Comparison of ENCODE assay signal across 1 cellular context in the genomic region with DNA sequence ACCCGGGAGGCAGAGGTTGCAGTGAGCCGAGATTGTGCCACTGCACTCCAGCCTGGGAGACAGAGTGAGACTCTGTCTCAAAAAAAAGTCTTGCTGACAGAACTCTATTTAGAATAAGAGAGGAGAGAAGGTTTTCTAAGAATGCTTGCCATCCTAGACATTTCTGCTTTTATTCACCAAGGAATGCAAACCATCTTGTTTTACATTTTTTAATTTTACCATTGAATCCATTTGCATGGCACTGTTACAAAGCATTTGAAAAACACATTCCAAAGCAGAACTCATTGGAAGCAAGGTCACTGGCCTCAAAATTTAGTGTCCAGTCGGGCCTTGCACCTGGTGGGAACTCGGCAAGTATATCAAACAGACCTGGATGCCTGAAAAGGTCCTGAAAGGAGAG.
TF ChIP-seq lines count a peak whose summit lies in the region.

No MANE protein-coding gene starts in this region.

TF ChIP-seq in GM23338, 12 proteins besides CTCF, POLR2A, EP300 and RAD21 (continued from another document):
- TF ChIP-seq, protein P1, sequence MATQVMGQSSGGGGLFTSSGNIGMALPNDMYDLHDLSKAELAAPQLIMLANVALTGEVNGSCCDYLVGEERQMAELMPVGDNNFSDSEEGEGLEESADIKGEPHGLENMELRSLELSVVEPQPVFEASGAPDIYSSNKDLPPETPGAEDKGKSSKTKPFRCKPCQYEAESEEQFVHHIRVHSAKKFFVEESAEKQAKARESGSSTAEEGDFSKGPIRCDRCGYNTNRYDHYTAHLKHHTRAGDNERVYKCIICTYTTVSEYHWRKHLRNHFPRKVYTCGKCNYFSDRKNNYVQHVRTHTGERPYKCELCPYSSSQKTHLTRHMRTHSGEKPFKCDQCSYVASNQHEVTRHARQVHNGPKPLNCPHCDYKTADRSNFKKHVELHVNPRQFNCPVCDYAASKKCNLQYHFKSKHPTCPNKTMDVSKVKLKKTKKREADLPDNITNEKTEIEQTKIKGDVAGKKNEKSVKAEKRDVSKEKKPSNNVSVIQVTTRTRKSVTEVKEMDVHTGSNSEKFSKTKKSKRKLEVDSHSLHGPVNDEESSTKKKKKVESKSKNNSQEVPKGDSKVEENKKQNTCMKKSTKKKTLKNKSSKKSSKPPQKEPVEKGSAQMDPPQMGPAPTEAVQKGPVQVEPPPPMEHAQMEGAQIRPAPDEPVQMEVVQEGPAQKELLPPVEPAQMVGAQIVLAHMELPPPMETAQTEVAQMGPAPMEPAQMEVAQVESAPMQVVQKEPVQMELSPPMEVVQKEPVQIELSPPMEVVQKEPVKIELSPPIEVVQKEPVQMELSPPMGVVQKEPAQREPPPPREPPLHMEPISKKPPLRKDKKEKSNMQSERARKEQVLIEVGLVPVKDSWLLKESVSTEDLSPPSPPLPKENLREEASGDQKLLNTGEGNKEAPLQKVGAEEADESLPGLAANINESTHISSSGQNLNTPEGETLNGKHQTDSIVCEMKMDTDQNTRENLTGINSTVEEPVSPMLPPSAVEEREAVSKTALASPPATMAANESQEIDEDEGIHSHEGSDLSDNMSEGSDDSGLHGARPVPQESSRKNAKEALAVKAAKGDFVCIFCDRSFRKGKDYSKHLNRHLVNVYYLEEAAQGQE (IDR thresholded peaks at IDR 0.05; ENCODE audit: unreplicated experiment) = no peak
